ENCODE assay signal across 8 cellular contexts in genomic region chr1:35640380-35641232, GRCh38. TPM values are rescaled to one million over a fixed set of nuclear protein-coding genes. Genes with fewer than 3 reads are reported as not detected.
A peak's percentile ranks its signal among the peaks of the same experiment; 100 is the strongest.
DNase-seq lines count a peak whose midpoint lies in the region; ATAC-seq, FAIRE-seq and TF ChIP-seq lines count a peak whose summit lies in the region.

No MANE protein-coding gene starts in this region.

- H3K23me2 ChIP-seq in H9 (ENCODE audit: insufficient read length, low read depth, low read length, poor library complexity, severe bottlenecking): peaks cover 9% of the 10 kb centered on the region

- intact Hi-C loops in thyroid gland (cut with DNase I): no loop called here

- peak overlapping the region; percentile 76 for H2BK20ac ChIP-seq in H9 (ENCODE audit: low read depth, low read length, poor library complexity, severe bottlenecking)

- H2BK15ac ChIP-seq in H9 (ENCODE audit: low read depth, low read length): no peak overlapping the region

- peak overlapping the region; percentile 98 for H4K5ac ChIP-seq in H9 (ENCODE audit: insufficient read length, low read depth, low read length)

- H3K14ac ChIP-seq in H9 (ENCODE audit: insufficient read depth, low read length): peak overlapping the region; percentile 99; the same call in 1 of the 2 replicates

- H3K27ac ChIP-seq in ACC112 (ENCODE audit: low read depth, low read length) (peak overlapping the region; percentile 86), H9 (ENCODE audit: insufficient read length, low read depth, low read length) (peak overlapping the region; percentile 84), thyroid gland (peak overlapping the region; percentile 81 to 96 (median 94))

- WGBS in H9 (ENCODE audit: extremely low coverage, insufficient read length, low lambda C conversion rate): no CpG with 5 or more reads among the region's 29 CpGs
- WGBS in thyroid gland, 2 donors: 20% methylated on average over 29 of the region's 29 CpGs

- no peak overlapping the region for H4K8ac ChIP-seq in H9 (replicated peaks; ENCODE audit: insufficient read length, low read depth, low read length)

- DNase-seq in H9 (no peak), left kidney (ENCODE audit: low read depth, low spot score) (peak; percentile 7), thyroid gland (no peak), urothelium cell line (ENCODE audit: low spot score) (no peak), DMS153 (lab: John Stamatoyannopoulos, UW) (no peak)
- no peak for DNase-seq in activated naive CD4-positive, alpha-beta T cell treated with anti-CD3 and anti-CD28 coated beads, Interleukin-2, amount 50 U/mL, for 72 hours (ENCODE audit: low spot score in 2 of 2)

- H4K20me1 ChIP-seq in H9 (ENCODE audit: control insufficient read depth, insufficient read depth, insufficient read length): no peaks in the 10 kb centered on the region

- FAIRE-seq in urothelium cell line (lab: Jason Lieb, UNC): no peak

- TF ChIP-seq POLR2A in thyroid gland (IDR thresholded peaks at IDR 0.05): no peak

- peak overlapping the region; percentile 100 for H3K27ac Mint-ChIP-seq in H9
- H3K27ac Mint-ChIP-seq in activated naive CD4-positive, alpha-beta T cell treated with anti-CD3 and anti-CD28 coated beads, Interleukin-2, amount 50 U/mL, for 72 hours: peak overlapping the region; percentile 93 to 100

- H2BK5ac ChIP-seq in H9 (ENCODE audit: insufficient read length, low read length): peak overlapping the region; percentile 13

- H3K9me3 Mint-ChIP-seq in H9: peaks cover 6 to 11% of the 10 kb centered on the region in 2 experiments
- H3K9me3 Mint-ChIP-seq in activated naive CD4-positive, alpha-beta T cell treated with anti-CD3 and anti-CD28 coated beads, Interleukin-2, amount 50 U/mL, for 72 hours: no peaks in the 10 kb centered on the region

- peaks cover 17 to 20% of the 10 kb centered on the region in 2 experiments for H3K4me1 Mint-ChIP-seq in H9

- peak overlapping the region; percentile 99 for H3K4me3 ChIP-seq in ACC112 (ENCODE audit: low read depth, low read length)
- peak overlapping the region; percentile 50 to 100 (median 92) for H3K4me3 ChIP-seq in thyroid gland (replicated peaks in 1 of 3)

- peaks cover 16% of the 10 kb centered on the region for H3K27me3 Mint-ChIP-seq in H9 (ENCODE audit: low read depth)

- H3K4ac ChIP-seq in H9 (ENCODE audit: low read depth, low read length): no peak overlapping the region; the same call in 1 of the 2 replicates

- peak overlapping the region; percentile 92 for H3K9ac ChIP-seq in H9 (ENCODE audit: extremely low read depth, insufficient read length, low read length)

- H3K4me3 Mint-ChIP-seq in H9: peak overlapping the region; percentile 100

- H3K27me3 ChIP-seq in ACC112 (ENCODE audit: insufficient read depth, low read length): peaks cover 12% of the 10 kb centered on the region
- H3K27me3 ChIP-seq in H9 (ENCODE audit: insufficient read depth, low read length): no peaks in the 10 kb centered on the region; the same call in 1 of the 2 replicates
- H3K27me3 ChIP-seq in thyroid gland: no peaks in the 10 kb centered on the region

- peak in 1 of 2 donors; percentile 3 for ATAC-seq in activated naive CD4-positive, alpha-beta T cell treated with anti-CD3 and anti-CD28 coated beads, Interleukin-2, amount 50 U/mL, for 72 hours
- no peak for ATAC-seq in HG02798 (IDR thresholded peaks at IDR 0.05; ENCODE audit: poor library complexity, unreplicated experiment)

- H3K36me3 ChIP-seq in ACC112 (ENCODE audit: insufficient read depth, low read length) (peaks cover 10% of the 10 kb centered on the region), thyroid gland (peaks cover 0 to 3% of the 10 kb centered on the region in 2 donors)

- no peak overlapping the region for H3K23ac ChIP-seq in H9 (ENCODE audit: insufficient read length, low read depth, low read length)

- H3K79me2 ChIP-seq in ACC112 (ENCODE audit: control insufficient read depth, insufficient read depth, low read length, unreplicated experiment): peaks cover 57% of the 10 kb centered on the region
- peaks cover 24% of the 10 kb centered on the region; the same call in 1 of the 2 replicates for H3K79me2 ChIP-seq in H9 (ENCODE audit: insufficient read depth, low read length)

- no peak overlapping the region for H4K91ac ChIP-seq in H9 (ENCODE audit: insufficient read length, low read depth, low read length)

- peaks cover 24% of the 10 kb centered on the region for H3K4me1 ChIP-seq in ACC112 (ENCODE audit: control insufficient read depth, insufficient read depth, low read length, unreplicated experiment)
- peaks cover 2% of the 10 kb centered on the region; the same call in 1 of the 2 replicates for H3K4me1 ChIP-seq in H9 (ENCODE audit: insufficient read depth, low read length)
- H3K4me1 ChIP-seq in thyroid gland: peaks cover 17 to 23% of the 10 kb centered on the region in 2 donors

- peak overlapping the region; percentile 19 for H3K56ac ChIP-seq in H9 (ENCODE audit: insufficient read length, low read depth, low read length)

- H3K4me2 ChIP-seq in H9 (ENCODE audit: insufficient read depth, insufficient read length, low read length): peak overlapping the region; percentile 78

- no peak overlapping the region for H2AFZ ChIP-seq in ACC112 (ENCODE audit: low read length, unreplicated experiment)
- no peak overlapping the region for H2AFZ ChIP-seq in H9 (ENCODE audit: low read length)

- no peak overlapping the region for H2BK12ac ChIP-seq in H9 (ENCODE audit: insufficient read length, low read depth, low read length)

- H3K79me1 ChIP-seq in H9 (ENCODE audit: insufficient read depth, low read depth, low read length, poor library complexity, severe bottlenecking): no peaks in the 10 kb centered on the region

- no peak overlapping the region for H3T11ph ChIP-seq in H9 (ENCODE audit: low read length)

- TF ChIP-seq CTCF in H9 (conservative IDR thresholded peaks at IDR 0.05) (no peak), thyroid gland (IDR thresholded peaks at IDR 0.05) (no peak)

- peak overlapping the region; percentile 95 for H3K18ac ChIP-seq in H9 (ENCODE audit: insufficient read length, low read depth, low read length)

- peaks cover 9 to 18% (median 13%) of the 10 kb centered on the region in 3 experiments for H3K36me3 Mint-ChIP-seq in H9 (ENCODE audit: insufficient read depth in 1 of 3, low read depth in 3 of 3)
- H3K36me3 Mint-ChIP-seq in activated naive CD4-positive, alpha-beta T cell treated with anti-CD3 and anti-CD28 coated beads, Interleukin-2, amount 50 U/mL, for 72 hours: peaks cover 14 to 21% of the 10 kb centered on the region in 2 donors

- H3K9me3 ChIP-seq in H9 (ENCODE audit: control insufficient read depth, low read depth, low read length) (no peaks in the 10 kb centered on the region), thyroid gland (no peaks in the 10 kb centered on the region)

- no peak overlapping the region for H2AK5ac ChIP-seq in H9 (ENCODE audit: insufficient read length, low read length)

- H2BK120ac ChIP-seq in H9 (ENCODE audit: low read depth, low read length, poor library complexity, severe bottlenecking): peak overlapping the region; percentile 75

RNA-seq across cellular contexts. Expression of gene PSMB2, which starts 0.7 kb away (rescaled TPM):
- total RNA-seq in H9 (2021) (86.0 and 93.1 TPM in 2 replicates), thyroid gland (10 to 100 TPM; 37.9 to 50.2 (median 43.1) TPM)
- total RNA-seq in activated naive CD4-positive, alpha-beta T cell treated with anti-CD3 and anti-CD28 coated beads, Interleukin-2, amount 50 U/mL, for 72 hours: 10 to 100 TPM; 87.0 to 98.8 TPM
